14 cellular contexts compared by ENCODE assay signal in genomic region chr18:76399613-76400391, GRCh38.
DNase-seq lines count a peak whose midpoint lies in the region; ATAC-seq and TF ChIP-seq lines count a peak whose summit lies in the region.
"Had no signal": no experiment of that assay in that cellular context is flagged by ENCODE, and none has a peak within 500 bp of the region (broad histone marks: within the 10 kb centered on the region; RNA-seq: fewer than 3 reads in every experiment).

No MANE protein-coding gene starts in this region.

- H3K4me3 Mint-ChIP-seq in CD14-positive monocyte = peak overlapping the region in 1 of 2 donors; percentile 31
- H3K4me3 Mint-ChIP-seq: activated naive CD4-positive, alpha-beta T cell treated with anti-CD3 and anti-CD28 coated beads, Interleukin-2, amount 50 U/mL, for 24 hours; activated T-helper 17 cell treated with anti-CD3 and anti-CD28 coated beads, Interleukin-2, amount 50 U/mL, for 72 hours had no signal

- H3K9me3 Mint-ChIP-seq in CD14-positive monocyte = no peaks in the 10 kb centered on the region
- H3K9me3 Mint-ChIP-seq: activated naive CD4-positive, alpha-beta T cell treated with anti-CD3 and anti-CD28 coated beads, Interleukin-2, amount 50 U/mL, for 24 hours; activated T-helper 17 cell treated with anti-CD3 and anti-CD28 coated beads, Interleukin-2, amount 50 U/mL, for 72 hours had no signal

- DNase-seq in CD14-positive monocyte (ENCODE audit: low spot score) = no peak
- DNase-seq in GM13977 (ENCODE audit: low spot score) = peak; percentile 17
- peak; percentile 21 for DNase-seq in NCI-H69 (lab: John Stamatoyannopoulos, UW)
- DNase-seq in NCI-H2029 treated with DMSO at 0.1 percent for 48 hours (lab: John Stamatoyannopoulos, UW) = no peak
- DNase-seq in NCI-H1092 treated with DMSO at 0.1 percent for 48 hours (lab: John Stamatoyannopoulos, UW) = no peak
- DNase-seq: DMS79 had no signal

- intact Hi-C loops in CD14-positive monocyte (cut with micrococcal nuclease) = loop anchor here (2.0 to 5.0 kb wide), 5 partner anchors 72 to 309 kb away; no protein-coding TSS in a partner anchor

- H3K4me1 Mint-ChIP-seq in CD14-positive monocyte = peaks cover 67% of the 10 kb centered on the region

- H3K27me3 Mint-ChIP-seq in CD14-positive monocyte (ENCODE audit: low read depth in 3 of 3) = peaks cover 0 to 2% (median 0%) of the 10 kb centered on the region in 3 donors
- H3K27me3 Mint-ChIP-seq: activated naive CD4-positive, alpha-beta T cell treated with anti-CD3 and anti-CD28 coated beads, Interleukin-2, amount 50 U/mL, for 24 hours; activated T-helper 17 cell treated with anti-CD3 and anti-CD28 coated beads, Interleukin-2, amount 50 U/mL, for 72 hours had no signal

- no peaks in the 10 kb centered on the region for H3K27me3 ChIP-seq in neutrophil
- H3K27me3 ChIP-seq: BLaER1, tibial artery had no signal

- no peak for ATAC-seq in GM18520 (IDR thresholded peaks at IDR 0.05; ENCODE audit: unreplicated experiment)

- peak overlapping the region; percentile 20 to 91 (median 80) for H3K27ac Mint-ChIP-seq in CD14-positive monocyte
- H3K27ac Mint-ChIP-seq: activated naive CD4-positive, alpha-beta T cell treated with anti-CD3 and anti-CD28 coated beads, Interleukin-2, amount 50 U/mL, for 24 hours; activated T-helper 17 cell treated with anti-CD3 and anti-CD28 coated beads, Interleukin-2, amount 50 U/mL, for 72 hours had no signal

- no peak overlapping the region for H3K4me3 ChIP-seq in neutrophil (ENCODE audit: low read depth in 1 of 2, low read length in 1 of 2)
- H3K4me3 ChIP-seq: BLaER1, tibial artery had no signal

- in situ Hi-C loops in GM13977 (cut with MboI; ENCODE audit: low pct_unique_long_range_greater_than_20kb, low sequenced_read_pairs, unreplicated experiment) = loop anchor here (10.0 kb wide), 1 partner anchor 305 kb away; no protein-coding TSS in a partner anchor

- TF ChIP-seq CTCF in CD14-positive monocyte (IDR thresholded peaks at IDR 0.05) = no peak
- TF ChIP-seq CTCF in GM13977 (IDR thresholded peaks at IDR 0.05; ENCODE audit: extremely low read depth, insufficient read depth, missing control alignments) = no peak
- TF ChIP-seq CTCF in neutrophil (IDR thresholded peaks at IDR 0.05) = no peak

- H3K4me1 ChIP-seq in neutrophil (ENCODE audit: control insufficient read depth in 1 of 2, insufficient read depth in 1 of 2, low read depth in 1 of 2, low read length in 1 of 2) = peaks cover 73 to 77% of the 10 kb centered on the region in 2 experiments
- H3K4me1 ChIP-seq: tibial artery had no signal

- H3K9me3 ChIP-seq in neutrophil = no peaks in the 10 kb centered on the region
- H3K9me3 ChIP-seq: BLaER1, tibial artery had no signal

- peak overlapping the region; percentile 49 for H3K27ac ChIP-seq in neutrophil
- H3K27ac ChIP-seq: BLaER1, epithelial cell of prostate, parathyroid adenoma, tibial artery had no signal

- peaks cover 18 to 41% of the 10 kb centered on the region in 2 donors for H3K36me3 Mint-ChIP-seq in CD14-positive monocyte
- H3K36me3 Mint-ChIP-seq: activated naive CD4-positive, alpha-beta T cell treated with anti-CD3 and anti-CD28 coated beads, Interleukin-2, amount 50 U/mL, for 24 hours had no signal

- H3K36me3 ChIP-seq in neutrophil = peaks cover 36% of the 10 kb centered on the region
- H3K36me3 ChIP-seq: tibial artery had no signal

Comparison
In these comparisons a context has a peak if more than half of its experiments do, and no peak if none do; other contexts are left out.
1. DNase-seq: peak in GM13977 (single experiment) and NCI-H69 (single experiment); none in CD14-positive monocyte (single experiment), NCI-H2029 treated with DMSO at 0.1 percent for 48 hours (single experiment) and NCI-H1092 treated with DMSO at 0.1 percent for 48 hours (single experiment).